ENCODE assay signal across 1 cellular context in the genomic region with DNA sequence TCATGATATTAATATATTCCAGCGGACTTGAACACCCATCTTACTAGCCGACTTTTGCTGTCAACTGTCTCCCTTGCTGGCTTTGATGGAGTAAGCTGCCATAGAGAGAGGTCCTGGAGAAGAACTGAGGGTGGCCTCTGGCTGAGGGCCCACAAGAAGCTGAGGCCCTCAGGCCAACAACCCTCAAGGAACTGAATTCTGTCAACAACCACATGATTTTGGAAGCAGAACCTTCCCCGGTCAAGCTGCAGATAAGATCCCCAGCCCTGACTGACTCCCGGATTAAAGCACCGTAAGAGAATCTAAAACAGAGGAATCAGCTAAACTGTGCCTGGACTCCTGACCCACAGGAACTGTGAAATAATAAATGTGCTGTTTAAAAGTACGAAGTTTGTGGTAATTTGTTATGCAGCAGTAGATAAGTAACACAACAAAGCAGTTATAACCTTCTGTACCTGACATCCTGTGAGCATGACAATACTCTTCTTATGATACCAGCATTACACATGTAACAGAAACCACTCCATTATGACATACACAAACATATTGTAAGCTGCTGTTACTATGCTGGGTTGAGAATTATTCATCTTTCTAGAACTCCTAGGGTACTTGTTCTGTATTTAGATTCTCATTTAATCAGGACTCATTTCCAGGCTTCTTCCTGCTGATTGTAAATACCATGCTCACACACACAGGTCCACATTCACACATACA.
A peak's percentile ranks its signal among the peaks of the same experiment; 100 is the strongest.
TF ChIP-seq lines count a peak whose summit lies in the region.

No MANE protein-coding gene starts in this region.

TF ChIP-seq in K562, 482 proteins besides CTCF, POLR2A, EP300 and RAD21 (continues in another document):
- TF ChIP-seq PBX2 (CRISPR knock-in tag; IDR thresholded peaks at IDR 0.05; ENCODE audit: low read depth), result no peak
- 0 out of 2 replicates have a peak, but pooled peaks have one; percentile 21 for TF ChIP-seq PBX2 (tag; conservative IDR thresholded peaks at IDR 0.05; ENCODE audit: low read depth)
- TF ChIP-seq ZNF778 (CRISPR knock-in tag; IDR thresholded peaks at IDR 0.05), result no peak
- 0 out of 4 replicates have a peak, but pooled peaks of 1 of the 2 experiments have one; percentile 23 for TF ChIP-seq FOXA3 (CRISPR knock-in tag; conservative IDR thresholded peaks at IDR 0.05 in 1 of 2, IDR thresholded peaks at IDR 0.05 in 1 of 2)
- TF ChIP-seq SMARCA4 (IDR thresholded peaks at IDR 0.05), result peak; percentile 27; the same call in 1 of the 2 replicates
- TF ChIP-seq ZNF639 (CRISPR knock-in tag; conservative IDR thresholded peaks at IDR 0.05 in 1 of 2, IDR thresholded peaks at IDR 0.05 in 1 of 2), result peak in 1 of 2 experiments; percentile 54; a peak in 2 of 4 replicates
- TF ChIP-seq NR2C1 (IDR thresholded peaks at IDR 0.05), result no peak
- TF ChIP-seq NR2C1 (tag; IDR thresholded peaks at IDR 0.05), result 0 out of 2 replicates have a peak, but pooled peaks have one; percentile 16
- TF ChIP-seq PHF8 (IDR thresholded peaks at IDR 0.05; ENCODE audit: borderline replicate concordance, low read length), result no peak
- no peak for TF ChIP-seq NR4A1 (CRISPR knock-in tag; IDR thresholded peaks at IDR 0.05)
- TF ChIP-seq NR4A1 (tag; IDR thresholded peaks at IDR 0.05), result 0 out of 2 replicates have a peak, but pooled peaks have one; percentile 20
- TF ChIP-seq PRMT5 (CRISPR knock-in tag; IDR thresholded peaks at IDR 0.05), result no peak
- no peak for TF ChIP-seq ZNF830 (CRISPR knock-in tag; IDR thresholded peaks at IDR 0.05)
- TF ChIP-seq JUND (IDR thresholded peaks at IDR 0.05; ENCODE audit: borderline replicate concordance, low read depth, low read length), result peak; percentile 8; the same call in 1 of the 2 replicates
- peak; percentile 12; the same call in 1 of the 3 replicates for TF ChIP-seq JUND (tag; IDR thresholded peaks at IDR 0.05; ENCODE audit: borderline replicate concordance, low read depth, low read length)
- TF ChIP-seq SMC3 (conservative IDR thresholded peaks at IDR 0.05; ENCODE audit: insufficient read depth, low read depth, low read length), result no peak
- peak; percentile 64; the same call in 1 of the 2 replicates for TF ChIP-seq ZNF592 (IDR thresholded peaks at IDR 0.05)
- TF ChIP-seq BCOR (IDR thresholded peaks at IDR 0.05), result no peak
- 0 out of 2 replicates have a peak, but pooled peaks have one; percentile 23 for TF ChIP-seq CTBP1 (IDR thresholded peaks at IDR 0.05; ENCODE audit: borderline replicate concordance)
- TF ChIP-seq, protein P1, sequence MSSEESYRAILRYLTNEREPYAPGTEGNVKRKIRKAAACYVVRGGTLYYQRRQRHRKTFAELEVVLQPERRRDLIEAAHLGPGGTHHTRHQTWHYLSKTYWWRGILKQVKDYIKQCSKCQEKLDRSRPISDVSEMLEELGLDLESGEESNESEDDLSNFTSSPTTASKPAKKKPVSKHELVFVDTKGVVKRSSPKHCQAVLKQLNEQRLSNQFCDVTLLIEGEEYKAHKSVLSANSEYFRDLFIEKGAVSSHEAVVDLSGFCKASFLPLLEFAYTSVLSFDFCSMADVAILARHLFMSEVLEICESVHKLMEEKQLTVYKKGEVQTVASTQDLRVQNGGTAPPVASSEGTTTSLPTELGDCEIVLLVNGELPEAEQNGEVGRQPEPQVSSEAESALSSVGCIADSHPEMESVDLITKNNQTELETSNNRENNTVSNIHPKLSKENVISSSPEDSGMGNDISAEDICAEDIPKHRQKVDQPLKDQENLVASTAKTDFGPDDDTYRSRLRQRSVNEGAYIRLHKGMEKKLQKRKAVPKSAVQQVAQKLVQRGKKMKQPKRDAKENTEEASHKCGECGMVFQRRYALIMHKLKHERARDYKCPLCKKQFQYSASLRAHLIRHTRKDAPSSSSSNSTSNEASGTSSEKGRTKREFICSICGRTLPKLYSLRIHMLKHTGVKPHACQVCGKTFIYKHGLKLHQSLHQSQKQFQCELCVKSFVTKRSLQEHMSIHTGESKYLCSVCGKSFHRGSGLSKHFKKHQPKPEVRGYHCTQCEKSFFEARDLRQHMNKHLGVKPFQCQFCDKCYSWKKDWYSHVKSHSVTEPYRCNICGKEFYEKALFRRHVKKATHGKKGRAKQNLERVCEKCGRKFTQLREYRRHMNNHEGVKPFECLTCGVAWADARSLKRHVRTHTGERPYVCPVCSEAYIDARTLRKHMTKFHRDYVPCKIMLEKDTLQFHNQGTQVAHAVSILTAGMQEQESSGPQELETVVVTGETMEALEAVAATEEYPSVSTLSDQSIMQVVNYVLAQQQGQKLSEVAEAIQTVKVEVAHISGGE (CRISPR knock-in tag; IDR thresholded peaks at IDR 0.05), result peak in 2 of 3 experiments; percentile 9 to 26; a peak in 1 of 6 replicates
- peak; percentile 82 for TF ChIP-seq L3MBTL2 (IDR thresholded peaks at IDR 0.05)
- TF ChIP-seq, protein P2, sequence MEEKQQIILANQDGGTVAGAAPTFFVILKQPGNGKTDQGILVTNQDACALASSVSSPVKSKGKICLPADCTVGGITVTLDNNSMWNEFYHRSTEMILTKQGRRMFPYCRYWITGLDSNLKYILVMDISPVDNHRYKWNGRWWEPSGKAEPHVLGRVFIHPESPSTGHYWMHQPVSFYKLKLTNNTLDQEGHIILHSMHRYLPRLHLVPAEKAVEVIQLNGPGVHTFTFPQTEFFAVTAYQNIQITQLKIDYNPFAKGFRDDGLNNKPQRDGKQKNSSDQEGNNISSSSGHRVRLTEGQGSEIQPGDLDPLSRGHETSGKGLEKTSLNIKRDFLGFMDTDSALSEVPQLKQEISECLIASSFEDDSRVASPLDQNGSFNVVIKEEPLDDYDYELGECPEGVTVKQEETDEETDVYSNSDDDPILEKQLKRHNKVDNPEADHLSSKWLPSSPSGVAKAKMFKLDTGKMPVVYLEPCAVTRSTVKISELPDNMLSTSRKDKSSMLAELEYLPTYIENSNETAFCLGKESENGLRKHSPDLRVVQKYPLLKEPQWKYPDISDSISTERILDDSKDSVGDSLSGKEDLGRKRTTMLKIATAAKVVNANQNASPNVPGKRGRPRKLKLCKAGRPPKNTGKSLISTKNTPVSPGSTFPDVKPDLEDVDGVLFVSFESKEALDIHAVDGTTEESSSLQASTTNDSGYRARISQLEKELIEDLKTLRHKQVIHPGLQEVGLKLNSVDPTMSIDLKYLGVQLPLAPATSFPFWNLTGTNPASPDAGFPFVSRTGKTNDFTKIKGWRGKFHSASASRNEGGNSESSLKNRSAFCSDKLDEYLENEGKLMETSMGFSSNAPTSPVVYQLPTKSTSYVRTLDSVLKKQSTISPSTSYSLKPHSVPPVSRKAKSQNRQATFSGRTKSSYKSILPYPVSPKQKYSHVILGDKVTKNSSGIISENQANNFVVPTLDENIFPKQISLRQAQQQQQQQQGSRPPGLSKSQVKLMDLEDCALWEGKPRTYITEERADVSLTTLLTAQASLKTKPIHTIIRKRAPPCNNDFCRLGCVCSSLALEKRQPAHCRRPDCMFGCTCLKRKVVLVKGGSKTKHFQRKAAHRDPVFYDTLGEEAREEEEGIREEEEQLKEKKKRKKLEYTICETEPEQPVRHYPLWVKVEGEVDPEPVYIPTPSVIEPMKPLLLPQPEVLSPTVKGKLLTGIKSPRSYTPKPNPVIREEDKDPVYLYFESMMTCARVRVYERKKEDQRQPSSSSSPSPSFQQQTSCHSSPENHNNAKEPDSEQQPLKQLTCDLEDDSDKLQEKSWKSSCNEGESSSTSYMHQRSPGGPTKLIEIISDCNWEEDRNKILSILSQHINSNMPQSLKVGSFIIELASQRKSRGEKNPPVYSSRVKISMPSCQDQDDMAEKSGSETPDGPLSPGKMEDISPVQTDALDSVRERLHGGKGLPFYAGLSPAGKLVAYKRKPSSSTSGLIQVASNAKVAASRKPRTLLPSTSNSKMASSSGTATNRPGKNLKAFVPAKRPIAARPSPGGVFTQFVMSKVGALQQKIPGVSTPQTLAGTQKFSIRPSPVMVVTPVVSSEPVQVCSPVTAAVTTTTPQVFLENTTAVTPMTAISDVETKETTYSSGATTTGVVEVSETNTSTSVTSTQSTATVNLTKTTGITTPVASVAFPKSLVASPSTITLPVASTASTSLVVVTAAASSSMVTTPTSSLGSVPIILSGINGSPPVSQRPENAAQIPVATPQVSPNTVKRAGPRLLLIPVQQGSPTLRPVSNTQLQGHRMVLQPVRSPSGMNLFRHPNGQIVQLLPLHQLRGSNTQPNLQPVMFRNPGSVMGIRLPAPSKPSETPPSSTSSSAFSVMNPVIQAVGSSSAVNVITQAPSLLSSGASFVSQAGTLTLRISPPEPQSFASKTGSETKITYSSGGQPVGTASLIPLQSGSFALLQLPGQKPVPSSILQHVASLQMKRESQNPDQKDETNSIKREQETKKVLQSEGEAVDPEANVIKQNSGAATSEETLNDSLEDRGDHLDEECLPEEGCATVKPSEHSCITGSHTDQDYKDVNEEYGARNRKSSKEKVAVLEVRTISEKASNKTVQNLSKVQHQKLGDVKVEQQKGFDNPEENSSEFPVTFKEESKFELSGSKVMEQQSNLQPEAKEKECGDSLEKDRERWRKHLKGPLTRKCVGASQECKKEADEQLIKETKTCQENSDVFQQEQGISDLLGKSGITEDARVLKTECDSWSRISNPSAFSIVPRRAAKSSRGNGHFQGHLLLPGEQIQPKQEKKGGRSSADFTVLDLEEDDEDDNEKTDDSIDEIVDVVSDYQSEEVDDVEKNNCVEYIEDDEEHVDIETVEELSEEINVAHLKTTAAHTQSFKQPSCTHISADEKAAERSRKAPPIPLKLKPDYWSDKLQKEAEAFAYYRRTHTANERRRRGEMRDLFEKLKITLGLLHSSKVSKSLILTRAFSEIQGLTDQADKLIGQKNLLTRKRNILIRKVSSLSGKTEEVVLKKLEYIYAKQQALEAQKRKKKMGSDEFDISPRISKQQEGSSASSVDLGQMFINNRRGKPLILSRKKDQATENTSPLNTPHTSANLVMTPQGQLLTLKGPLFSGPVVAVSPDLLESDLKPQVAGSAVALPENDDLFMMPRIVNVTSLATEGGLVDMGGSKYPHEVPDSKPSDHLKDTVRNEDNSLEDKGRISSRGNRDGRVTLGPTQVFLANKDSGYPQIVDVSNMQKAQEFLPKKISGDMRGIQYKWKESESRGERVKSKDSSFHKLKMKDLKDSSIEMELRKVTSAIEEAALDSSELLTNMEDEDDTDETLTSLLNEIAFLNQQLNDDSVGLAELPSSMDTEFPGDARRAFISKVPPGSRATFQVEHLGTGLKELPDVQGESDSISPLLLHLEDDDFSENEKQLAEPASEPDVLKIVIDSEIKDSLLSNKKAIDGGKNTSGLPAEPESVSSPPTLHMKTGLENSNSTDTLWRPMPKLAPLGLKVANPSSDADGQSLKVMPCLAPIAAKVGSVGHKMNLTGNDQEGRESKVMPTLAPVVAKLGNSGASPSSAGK (IDR thresholded peaks at IDR 0.05), result peak; percentile 61; the same call in 1 of the 2 replicates
- peak; percentile 76; the same call in 1 of the 2 replicates for TF ChIP-seq ZNF76 (CRISPR knock-in tag; IDR thresholded peaks at IDR 0.05; ENCODE audit: borderline replicate concordance)
- no peak for TF ChIP-seq CBX1 (IDR thresholded peaks at IDR 0.05; ENCODE audit: low read depth)
- no peak for TF ChIP-seq NR2C2 (CRISPR knock-in tag; IDR thresholded peaks at IDR 0.05)
- TF ChIP-seq NR2C2 (tag; IDR thresholded peaks at IDR 0.05), result peak; percentile 48; the same call in 1 of the 2 replicates
- TF ChIP-seq TRIM28 (IDR thresholded peaks at IDR 0.05), result no peak
